1 cellular context compared by ENCODE assay signal in genomic region chr18:44799422-44800421, GRCh38.
TF ChIP-seq lines count a peak whose summit lies in the region.

No MANE protein-coding gene starts in this region.

TF ChIP-seq in GM12878, 131 proteins besides CTCF, POLR2A, EP300 and RAD21 (continued from another document):
- TF ChIP-seq PKNOX1 (IDR thresholded peaks at IDR 0.05), result peak; percentile 54; the same call in 1 of the 2 replicates
- peak; percentile 84 for TF ChIP-seq IKZF1 (conservative IDR thresholded peaks at IDR 0.05)
- peak; percentile 54; the same call in 1 of the 2 replicates for TF ChIP-seq RELB (IDR thresholded peaks at IDR 0.05; ENCODE audit: low read depth)
- TF ChIP-seq KAT2A (conservative IDR thresholded peaks at IDR 0.05; ENCODE audit: control insufficient read depth, low read depth, low read length), result no peak
- 0 out of 2 replicates have a peak, but pooled peaks have one; percentile 36 for TF ChIP-seq MLLT1 (IDR thresholded peaks at IDR 0.05)
- TF ChIP-seq LARP7 (IDR thresholded peaks at IDR 0.05), result peak; percentile 29; the same call in 1 of the 2 replicates
- TF ChIP-seq ZNF207 (IDR thresholded peaks at IDR 0.05; ENCODE audit: borderline replicate concordance), result no peak
- TF ChIP-seq CREB1 (IDR thresholded peaks at IDR 0.05; ENCODE audit: low read depth), result peak; percentile 42; the same call in 1 of the 2 replicates
- no peak for TF ChIP-seq PML (IDR thresholded peaks at IDR 0.05; ENCODE audit: low read length)
- no peak for TF ChIP-seq JUND (IDR thresholded peaks at IDR 0.05; ENCODE audit: low read depth, low read length)
